ENCODE assay signal across 1 cellular context in the genomic region with DNA sequence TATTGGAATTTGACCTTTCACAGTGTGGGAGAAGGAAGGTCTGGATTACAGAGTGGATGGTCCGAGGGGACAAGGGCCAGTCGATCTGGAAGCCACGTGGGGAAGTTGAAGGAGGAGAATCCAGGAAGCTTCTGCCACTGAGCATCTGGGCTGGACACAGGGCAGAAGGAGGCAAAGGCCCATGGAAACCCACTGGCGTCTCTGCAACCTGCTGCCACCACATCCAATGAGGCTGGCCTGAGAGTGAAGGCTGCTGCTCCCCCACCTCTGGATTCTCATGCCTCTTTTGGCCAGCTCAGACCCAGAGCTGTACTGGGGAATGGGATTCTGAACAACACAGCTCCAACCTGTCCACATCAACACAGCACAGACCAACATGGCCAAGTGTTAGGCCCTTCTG.
TF ChIP-seq lines count a peak whose summit lies in the region.

No MANE protein-coding gene starts in this region.

TF ChIP-seq in K562, 482 proteins besides CTCF, POLR2A, EP300 and RAD21:
- TF ChIP-seq, protein P1, sequence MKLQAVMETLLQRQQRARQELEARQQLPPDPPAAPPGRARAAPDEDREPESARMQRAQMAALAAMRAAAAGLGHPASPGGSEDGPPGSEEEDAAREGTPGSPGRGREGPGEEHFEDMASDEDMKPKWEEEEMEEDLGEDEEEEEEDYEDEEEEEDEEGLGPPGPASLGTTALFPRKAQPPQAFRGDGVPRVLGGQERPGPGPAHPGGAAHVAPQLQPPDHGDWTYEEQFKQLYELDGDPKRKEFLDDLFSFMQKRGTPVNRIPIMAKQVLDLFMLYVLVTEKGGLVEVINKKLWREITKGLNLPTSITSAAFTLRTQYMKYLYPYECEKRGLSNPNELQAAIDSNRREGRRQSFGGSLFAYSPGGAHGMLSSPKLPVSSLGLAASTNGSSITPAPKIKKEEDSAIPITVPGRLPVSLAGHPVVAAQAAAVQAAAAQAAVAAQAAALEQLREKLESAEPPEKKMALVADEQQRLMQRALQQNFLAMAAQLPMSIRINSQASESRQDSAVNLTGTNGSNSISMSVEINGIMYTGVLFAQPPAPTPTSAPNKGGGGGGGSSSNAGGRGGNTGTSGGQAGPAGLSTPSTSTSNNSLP (IDR thresholded peaks at IDR 0.05; ENCODE audit: borderline replicate concordance, low read depth, low read length) = no peak
- TF ChIP-seq IFI16 (CRISPR knock-in tag; IDR thresholded peaks at IDR 0.05) (no peak), NCOR1 (IDR thresholded peaks at IDR 0.05) (no peak), KLF6 (CRISPR knock-in tag; IDR thresholded peaks at IDR 0.05; ENCODE audit: borderline replicate concordance) (no peak), NFE2L1 (tag; IDR thresholded peaks at IDR 0.05; ENCODE audit: borderline replicate concordance, low read depth) (no peak)
- TF ChIP-seq, protein P2, sequence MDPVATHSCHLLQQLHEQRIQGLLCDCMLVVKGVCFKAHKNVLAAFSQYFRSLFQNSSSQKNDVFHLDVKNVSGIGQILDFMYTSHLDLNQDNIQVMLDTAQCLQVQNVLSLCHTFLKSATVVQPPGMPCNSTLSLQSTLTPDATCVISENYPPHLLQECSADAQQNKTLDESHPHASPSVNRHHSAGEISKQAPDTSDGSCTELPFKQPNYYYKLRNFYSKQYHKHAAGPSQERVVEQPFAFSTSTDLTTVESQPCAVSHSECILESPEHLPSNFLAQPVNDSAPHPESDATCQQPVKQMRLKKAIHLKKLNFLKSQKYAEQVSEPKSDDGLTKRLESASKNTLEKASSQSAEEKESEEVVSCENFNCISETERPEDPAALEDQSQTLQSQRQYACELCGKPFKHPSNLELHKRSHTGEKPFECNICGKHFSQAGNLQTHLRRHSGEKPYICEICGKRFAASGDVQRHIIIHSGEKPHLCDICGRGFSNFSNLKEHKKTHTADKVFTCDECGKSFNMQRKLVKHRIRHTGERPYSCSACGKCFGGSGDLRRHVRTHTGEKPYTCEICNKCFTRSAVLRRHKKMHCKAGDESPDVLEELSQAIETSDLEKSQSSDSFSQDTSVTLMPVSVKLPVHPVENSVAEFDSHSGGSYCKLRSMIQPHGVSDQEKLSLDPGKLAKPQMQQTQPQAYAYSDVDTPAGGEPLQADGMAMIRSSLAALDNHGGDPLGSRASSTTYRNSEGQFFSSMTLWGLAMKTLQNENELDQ (CRISPR knock-in tag; IDR thresholded peaks at IDR 0.05; ENCODE audit: borderline replicate concordance) = no peak
